Comparison of ENCODE assay signal across 2 cellular contexts in the genomic region with DNA sequence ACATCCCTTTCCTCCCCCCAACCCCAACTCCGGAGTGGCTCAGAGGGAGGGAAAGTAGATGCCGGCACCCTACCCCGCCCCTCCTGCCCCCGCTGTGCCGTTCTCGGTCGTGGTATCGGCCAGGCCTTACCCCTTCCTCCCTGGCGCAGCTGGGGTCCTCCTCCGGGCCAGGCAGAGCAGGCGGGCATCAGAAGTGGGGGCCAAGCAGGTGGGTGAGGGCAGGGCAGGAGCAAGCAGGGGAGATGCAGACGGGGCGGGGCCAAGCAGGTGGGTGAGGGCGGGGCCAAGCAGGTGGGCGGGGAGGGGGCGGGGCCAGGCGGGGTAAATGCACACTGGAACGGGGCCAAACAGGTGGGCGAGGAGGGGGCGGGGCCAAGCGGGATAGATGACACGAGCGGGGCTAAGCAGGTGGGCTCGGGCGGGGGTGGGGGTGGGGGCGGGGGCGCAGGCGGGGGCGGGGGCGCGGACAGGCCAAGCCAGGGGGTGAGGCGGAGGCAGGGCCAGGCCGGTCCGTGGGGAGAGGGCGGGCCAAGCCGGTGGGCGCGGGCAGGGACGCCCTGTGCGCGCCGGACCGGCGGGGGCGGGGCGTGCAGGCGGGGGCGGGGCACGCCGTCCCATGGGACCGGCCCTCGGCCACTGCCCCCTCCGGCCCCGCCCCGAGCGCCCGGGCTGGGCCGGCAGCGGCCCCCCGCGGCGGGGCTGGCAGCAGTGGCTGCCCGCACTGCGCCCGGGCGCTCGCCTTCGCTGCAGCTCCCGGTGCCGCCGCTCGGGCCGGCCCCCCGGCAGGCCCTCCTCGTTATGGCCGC.
TF ChIP-seq lines count a peak whose summit lies in the region.

A gene with protein sequence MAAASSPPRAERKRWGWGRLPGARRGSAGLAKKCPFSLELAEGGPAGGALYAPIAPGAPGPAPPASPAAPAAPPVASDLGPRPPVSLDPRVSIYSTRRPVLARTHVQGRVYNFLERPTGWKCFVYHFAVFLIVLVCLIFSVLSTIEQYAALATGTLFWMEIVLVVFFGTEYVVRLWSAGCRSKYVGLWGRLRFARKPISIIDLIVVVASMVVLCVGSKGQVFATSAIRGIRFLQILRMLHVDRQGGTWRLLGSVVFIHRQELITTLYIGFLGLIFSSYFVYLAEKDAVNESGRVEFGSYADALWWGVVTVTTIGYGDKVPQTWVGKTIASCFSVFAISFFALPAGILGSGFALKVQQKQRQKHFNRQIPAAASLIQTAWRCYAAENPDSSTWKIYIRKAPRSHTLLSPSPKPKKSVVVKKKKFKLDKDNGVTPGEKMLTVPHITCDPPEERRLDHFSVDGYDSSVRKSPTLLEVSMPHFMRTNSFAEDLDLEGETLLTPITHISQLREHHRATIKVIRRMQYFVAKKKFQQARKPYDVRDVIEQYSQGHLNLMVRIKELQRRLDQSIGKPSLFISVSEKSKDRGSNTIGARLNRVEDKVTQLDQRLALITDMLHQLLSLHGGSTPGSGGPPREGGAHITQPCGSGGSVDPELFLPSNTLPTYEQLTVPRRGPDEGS (plus strand): TSS at position 708 of the 806 bp plus-strand sequence. CDS start 91 bp downstream, at position 799.
TSS of gene TRPM5 (minus strand) at position 214 of the 806 bp plus-strand sequence. CDS start 21,478 bp downstream, outside the sequence.

TF ChIP-seq in GM12878, 131 proteins besides CTCF, POLR2A, EP300 and RAD21 (continues in another document):
- TF ChIP-seq TCF12 (IDR thresholded peaks at IDR 0.05; ENCODE audit: low read depth, low read length) = no peak
- TF ChIP-seq MYC (IDR thresholded peaks at IDR 0.05; ENCODE audit: insufficient read depth, insufficient read length, insufficient replicate concordance, low read length, severe bottlenecking) = no peak
- TF ChIP-seq, protein P1, sequence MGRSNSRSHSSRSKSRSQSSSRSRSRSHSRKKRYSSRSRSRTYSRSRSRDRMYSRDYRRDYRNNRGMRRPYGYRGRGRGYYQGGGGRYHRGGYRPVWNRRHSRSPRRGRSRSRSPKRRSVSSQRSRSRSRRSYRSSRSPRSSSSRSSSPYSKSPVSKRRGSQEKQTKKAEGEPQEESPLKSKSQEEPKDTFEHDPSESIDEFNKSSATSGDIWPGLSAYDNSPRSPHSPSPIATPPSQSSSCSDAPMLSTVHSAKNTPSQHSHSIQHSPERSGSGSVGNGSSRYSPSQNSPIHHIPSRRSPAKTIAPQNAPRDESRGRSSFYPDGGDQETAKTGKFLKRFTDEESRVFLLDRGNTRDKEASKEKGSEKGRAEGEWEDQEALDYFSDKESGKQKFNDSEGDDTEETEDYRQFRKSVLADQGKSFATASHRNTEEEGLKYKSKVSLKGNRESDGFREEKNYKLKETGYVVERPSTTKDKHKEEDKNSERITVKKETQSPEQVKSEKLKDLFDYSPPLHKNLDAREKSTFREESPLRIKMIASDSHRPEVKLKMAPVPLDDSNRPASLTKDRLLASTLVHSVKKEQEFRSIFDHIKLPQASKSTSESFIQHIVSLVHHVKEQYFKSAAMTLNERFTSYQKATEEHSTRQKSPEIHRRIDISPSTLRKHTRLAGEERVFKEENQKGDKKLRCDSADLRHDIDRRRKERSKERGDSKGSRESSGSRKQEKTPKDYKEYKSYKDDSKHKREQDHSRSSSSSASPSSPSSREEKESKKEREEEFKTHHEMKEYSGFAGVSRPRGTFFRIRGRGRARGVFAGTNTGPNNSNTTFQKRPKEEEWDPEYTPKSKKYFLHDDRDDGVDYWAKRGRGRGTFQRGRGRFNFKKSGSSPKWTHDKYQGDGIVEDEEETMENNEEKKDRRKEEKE (IDR thresholded peaks at IDR 0.05) = no peak
- no peak for TF ChIP-seq IKZF1 (conservative IDR thresholded peaks at IDR 0.05)
- TF ChIP-seq, protein P2, sequence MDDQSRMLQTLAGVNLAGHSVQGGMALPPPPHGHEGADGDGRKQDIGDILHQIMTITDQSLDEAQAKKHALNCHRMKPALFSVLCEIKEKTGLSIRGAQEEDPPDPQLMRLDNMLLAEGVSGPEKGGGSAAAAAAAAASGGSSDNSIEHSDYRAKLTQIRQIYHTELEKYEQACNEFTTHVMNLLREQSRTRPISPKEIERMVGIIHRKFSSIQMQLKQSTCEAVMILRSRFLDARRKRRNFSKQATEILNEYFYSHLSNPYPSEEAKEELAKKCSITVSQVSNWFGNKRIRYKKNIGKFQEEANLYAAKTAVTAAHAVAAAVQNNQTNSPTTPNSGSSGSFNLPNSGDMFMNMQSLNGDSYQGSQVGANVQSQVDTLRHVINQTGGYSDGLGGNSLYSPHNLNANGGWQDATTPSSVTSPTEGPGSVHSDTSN (IDR thresholded peaks at IDR 0.05; ENCODE audit: insufficient replicate concordance, low read depth, low read length) = no peak
- no peak for TF ChIP-seq CBX5 (IDR thresholded peaks at IDR 0.05; ENCODE audit: low read depth)
- no peak for TF ChIP-seq E4F1 (IDR thresholded peaks at IDR 0.05; ENCODE audit: borderline replicate concordance, partially characterized antibody)
- TF ChIP-seq STAT1 (conservative IDR thresholded peaks at IDR 0.05) = no peak

TF ChIP-seq in HepG2, 621 proteins besides CTCF, POLR2A, EP300 and RAD21:
- TF ChIP-seq PPARG (CRISPR knock-in tag; conservative IDR thresholded peaks at IDR 0.05) = no peak
- no peak for TF ChIP-seq SP1 (IDR thresholded peaks at IDR 0.05)
- no peak for TF ChIP-seq SP1 (CRISPR knock-in tag; IDR thresholded peaks at IDR 0.05)
- TF ChIP-seq ZNF160 (CRISPR knock-in tag; IDR thresholded peaks at IDR 0.05) = no peak
- TF ChIP-seq KAT2B (IDR thresholded peaks at IDR 0.05; ENCODE audit: borderline replicate concordance, low read depth, low read length) = no peak
- TF ChIP-seq RORA (CRISPR knock-in tag; IDR thresholded peaks at IDR 0.05) = no peak
- TF ChIP-seq ZMYM2 (CRISPR knock-in tag; IDR thresholded peaks at IDR 0.05) = no peak
- TF ChIP-seq ZNF546 (CRISPR knock-in tag; conservative IDR thresholded peaks at IDR 0.05) = no peak
- no peak for TF ChIP-seq SMC3 (IDR thresholded peaks at IDR 0.05; ENCODE audit: low read length)
- no peak for TF ChIP-seq FOXM1 (CRISPR knock-in tag; IDR thresholded peaks at IDR 0.05)
